In the genomic region with DNA sequence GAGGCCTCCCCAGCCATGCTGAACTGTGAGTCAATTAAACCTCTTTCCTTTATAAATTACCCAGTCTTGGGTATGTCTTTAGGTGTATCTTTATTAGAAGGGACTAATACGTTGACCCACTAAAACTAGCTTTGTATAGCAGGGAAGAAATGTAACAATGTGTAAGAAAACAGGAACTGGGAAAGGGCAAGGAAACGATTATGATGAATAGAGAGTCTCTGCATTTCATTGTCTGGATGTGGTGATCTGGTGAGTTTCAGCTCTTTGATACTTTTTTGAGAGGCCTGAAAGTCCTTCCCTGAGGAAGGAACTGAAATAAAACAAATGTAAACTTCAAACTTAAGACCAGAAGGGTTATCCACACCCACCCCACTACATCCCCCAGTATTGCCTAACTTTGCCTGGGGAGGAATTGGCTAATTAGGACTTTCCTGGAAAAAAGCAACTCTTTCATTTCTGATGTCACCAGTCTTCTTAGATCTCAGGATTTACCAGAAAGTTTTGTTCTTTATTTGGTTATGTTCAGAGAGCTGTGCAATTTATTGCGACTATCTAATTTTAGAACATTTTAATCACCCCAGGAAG, we compare ENCODE assay signal across 29 cellular contexts.
DNase-seq lines count a peak whose midpoint lies in the region; ATAC-seq and TF ChIP-seq lines count a peak whose summit lies in the region.
"Had no signal": no experiment of that assay in that cellular context is flagged by ENCODE, and none has a peak within 500 bp of the region (broad histone marks: within the 10 kb centered on the region; RNA-seq: fewer than 3 reads in every experiment).

No MANE protein-coding gene starts in this region.

- H3K27ac ChIP-seq in parathyroid adenoma (peak overlapping the region; percentile 56), A673 (ENCODE audit: low read depth, low read length, poor library complexity, severe bottlenecking) (no peak overlapping the region)
- H3K27ac ChIP-seq: SJCRH30 had no signal

- H3K9me3 Mint-ChIP-seq in WTC11 = peaks cover 25% of the 10 kb centered on the region
- H3K9me3 Mint-ChIP-seq: natural killer cell treated with Interleukin-12 subunit alpha and Interleukin-12 subunit beta and Interleukin-15 and Interleukin-18, amount 100 ng/mL, for 72 hours had no signal

- no TSS peak for BruUV-seq in A673 (replicated peaks; lab: Mats Ljungman, UMichigan)

- no peaks in the 10 kb centered on the region for H3K27me3 Mint-ChIP-seq in WTC11 (ENCODE audit: low read depth)
- H3K27me3 Mint-ChIP-seq: progenitor cell of endocrine pancreas had no signal

- POLR2A ChIA-PET in WTC11 (lab: Charles Lee) (no interaction called here), A673 (lab: Charles Lee; ENCODE audit: low non-redundant PET) (interaction anchor here (0.6 kb wide), 1 partner anchor 136 kb away, joined by 5 read pairs; no protein-coding TSS in a partner anchor)

- H3K9me3 ChIP-seq in parathyroid adenoma (ENCODE audit: control insufficient read depth, low read length) (no peaks in the 10 kb centered on the region), A673 (ENCODE audit: low read depth, low read length, poor library complexity, severe bottlenecking) (no peaks in the 10 kb centered on the region)
- H3K9me3 ChIP-seq: thyroid gland had no signal

- ATAC-seq in WTC11 = no peak
- ATAC-seq: esophagus mucosa; left cardiac atrium; natural killer cell treated with Interleukin-12 subunit alpha and Interleukin-12 subunit beta and Interleukin-15 and Interleukin-18, amount 100 ng/mL, for 72 hours; T-helper 17 cell had no signal

- H3K4me1 ChIP-seq in parathyroid adenoma (no peaks in the 10 kb centered on the region), A673 (ENCODE audit: insufficient read depth, low read length, poor library complexity, severe bottlenecking) (no peaks in the 10 kb centered on the region)
- H3K4me1 ChIP-seq: SJCRH30, thyroid gland had no signal

- H3K27me3 ChIP-seq in parathyroid adenoma (ENCODE audit: control insufficient read depth, insufficient read depth, low read length) (no peaks in the 10 kb centered on the region), A673 (replicated peaks; ENCODE audit: insufficient read depth, low read depth, low read length, poor library complexity) (no peaks in the 10 kb centered on the region)
- H3K27me3 ChIP-seq: SJCRH30, thyroid gland had no signal

- no peak overlapping the region for H3K4me3 Mint-ChIP-seq in WTC11
- H3K4me3 Mint-ChIP-seq: activated naive CD8-positive, alpha-beta T cell; natural killer cell treated with Interleukin-12 subunit alpha and Interleukin-12 subunit beta and Interleukin-15 and Interleukin-18, amount 100 ng/mL, for 72 hours; T-helper 17 cell had no signal

- H3K4me1 Mint-ChIP-seq in WTC11 = peaks cover 15% of the 10 kb centered on the region
- H3K4me1 Mint-ChIP-seq: T-helper 17 cell had no signal

- TF ChIP-seq CTCF in AG10803 (conservative IDR thresholded peaks at IDR 0.05; ENCODE audit: low read length) = no peak
- TF ChIP-seq CTCF in WTC11 (IDR thresholded peaks at IDR 0.05) = no peak
- TF ChIP-seq CTCF in fibroblast of villous mesenchyme (IDR thresholded peaks at IDR 0.05; ENCODE audit: insufficient read depth, low read depth, low read length) = no peak
- TF ChIP-seq CTCF in parathyroid adenoma (IDR thresholded peaks at IDR 0.05) = no peak
- TF ChIP-seq CTCF in GM13977 (IDR thresholded peaks at IDR 0.05; ENCODE audit: extremely low read depth, insufficient read depth, missing control alignments) = no peak
- TF ChIP-seq CTCF in A673 (conservative IDR thresholded peaks at IDR 0.05; ENCODE audit: low read depth, low read length) = no peak

- H3K79me2 ChIP-seq in parathyroid adenoma = no peaks in the 10 kb centered on the region

- no peak overlapping the region for H2AFZ ChIP-seq in parathyroid adenoma

- H3K9ac ChIP-seq in parathyroid adenoma = no peak overlapping the region

- DNase-seq in AG10803 (ENCODE audit: low read depth) = peak; percentile 6
- no peak for DNase-seq in WTC11 (ENCODE audit: low spot score)
- DNase-seq in fibroblast of villous mesenchyme (ENCODE audit: low read depth) = peak; percentile 84
- no peak for DNase-seq in T-helper 1 cell
- no peak for DNase-seq in GM13977 (ENCODE audit: low spot score)
- DNase-seq in hypothalamus (lab: John Stamatoyannopoulos, UW) = no peak
- no peak for DNase-seq in A673 (ENCODE audit: low spot score)
- DNase-seq: activated CD4-positive, alpha-beta T cell treated with anti-CD3 and anti-CD28 coated beads, Interleukin-2, amount 50 U/mL, for 1 hour; activated CD8-positive, alpha-beta memory T cell treated with anti-CD3 and anti-CD28 coated beads, Interleukin-2, amount 50 U/mL, for 48 hours; Calu3; effector CD4-positive, alpha-beta T cell; glutamatergic neuron; GOT3; left cardiac atrium; midbrain; NCI-H1105; NCI-H2029 treated with DMSO at 0.1 percent for 48 hours; SJCRH30; stimulated activated CD4-positive, alpha-beta T cell treated with anti-CD3 and anti-CD28 coated beads, Interleukin-2, amount 100 ng/mL, for 48 hours; stimulated activated naive CD4-positive, alpha-beta T cell treated with Interleukin-2 at 50 U/mL for 16 hours; T-helper 17 cell; thyroid gland had no signal

- CTCF ChIA-PET in WTC11 (lab: Charles Lee) (interaction anchor here (1.0 to 2.9 kb wide), 3 partner anchors 69 to 241 kb away, joined by 3 to 19 read pairs (median 10); no protein-coding TSS in a partner anchor), A673 (lab: Charles Lee) (no interaction called here)

- peaks cover 23% of the 10 kb centered on the region for H3K36me3 Mint-ChIP-seq in WTC11
- H3K36me3 Mint-ChIP-seq: activated naive CD8-positive, alpha-beta T cell; natural killer cell treated with Interleukin-12 subunit alpha and Interleukin-12 subunit beta and Interleukin-15 and Interleukin-18, amount 100 ng/mL, for 72 hours had no signal

- no peak overlapping the region for H3K4me3 ChIP-seq in AG10803 (ENCODE audit: low read length)
- no peak overlapping the region for H3K4me3 ChIP-seq in fibroblast of villous mesenchyme (ENCODE audit: low read depth, low read length)
- no peak overlapping the region for H3K4me3 ChIP-seq in parathyroid adenoma (ENCODE audit: low read depth, low read length)
- H3K4me3 ChIP-seq in A673 (ENCODE audit: low read depth, low read length, poor library complexity, severe bottlenecking) = no peak overlapping the region
- H3K4me3 ChIP-seq: SJCRH30, skin epidermis, thyroid gland had no signal

- H3K36me3 ChIP-seq in parathyroid adenoma (ENCODE audit: control insufficient read depth, insufficient read depth, low read length) (no peaks in the 10 kb centered on the region), A673 (ENCODE audit: insufficient read depth, low read length, poor library complexity, severe bottlenecking) (no peaks in the 10 kb centered on the region)
- H3K36me3 ChIP-seq: thyroid gland had no signal

- peak overlapping the region; percentile 47; the same call in 1 of the 2 replicates for H3K27ac Mint-ChIP-seq in WTC11
- H3K27ac Mint-ChIP-seq: activated naive CD8-positive, alpha-beta T cell; activated T-helper 2 cell treated with anti-CD3 and anti-CD28 coated beads, Interferon-gamma antibody, Interleukin-2, Interleukin-4, amounts not matched to agents 10 μg/mL and 5 μg/mL and 100 μg/mL, durations not matched to agents 14 hours and 24 hours and 36 hours; natural killer cell treated with Interleukin-12 subunit alpha and Interleukin-12 subunit beta and Interleukin-15 and Interleukin-18, amount 100 ng/mL, for 72 hours; progenitor cell of endocrine pancreas; T-helper 17 cell had no signal

- in situ Hi-C loops in GM13977 (cut with MboI; ENCODE audit: low pct_unique_long_range_greater_than_20kb, low sequenced_read_pairs, unreplicated experiment) = no loop called here

- H3K4me2 ChIP-seq in parathyroid adenoma (ENCODE audit: low read length) = no peak overlapping the region

- intact Hi-C loops in A673 (cut with micrococcal nuclease; ENCODE audit: unreplicated experiment) = loop anchor here (5.0 kb wide), 1 partner anchor 51 kb away; no protein-coding TSS in a partner anchor

TF ChIP-seq in WTC11, 78 proteins besides CTCF, POLR2A, EP300 and RAD21:
- TF ChIP-seq FOXP1 (CRISPR knock-in tag; IDR thresholded peaks at IDR 0.05; ENCODE audit: borderline replicate concordance) (no peak), OVOL2 (CRISPR knock-in tag; IDR thresholded peaks at IDR 0.05; ENCODE audit: borderline replicate concordance) (no peak), FOXJ3 (CRISPR knock-in tag; IDR thresholded peaks at IDR 0.05; ENCODE audit: borderline replicate concordance) (no peak), SMAD3 (CRISPR knock-in tag; IDR thresholded peaks at IDR 0.05; ENCODE audit: borderline replicate concordance) (no peak)

Comparison
In these comparisons a context has a peak if more than half of its experiments do, and no peak if none do; other contexts are left out.
1. DNase-seq: peak in AG10803 (single experiment) and fibroblast of villous mesenchyme (single experiment); none in WTC11 (single experiment), T-helper 1 cell (0 of 5), GM13977 (single experiment), hypothalamus (0 of 51) and A673 (single experiment).